Comparison of ENCODE assay signal across 1 cellular context in the genomic region with DNA sequence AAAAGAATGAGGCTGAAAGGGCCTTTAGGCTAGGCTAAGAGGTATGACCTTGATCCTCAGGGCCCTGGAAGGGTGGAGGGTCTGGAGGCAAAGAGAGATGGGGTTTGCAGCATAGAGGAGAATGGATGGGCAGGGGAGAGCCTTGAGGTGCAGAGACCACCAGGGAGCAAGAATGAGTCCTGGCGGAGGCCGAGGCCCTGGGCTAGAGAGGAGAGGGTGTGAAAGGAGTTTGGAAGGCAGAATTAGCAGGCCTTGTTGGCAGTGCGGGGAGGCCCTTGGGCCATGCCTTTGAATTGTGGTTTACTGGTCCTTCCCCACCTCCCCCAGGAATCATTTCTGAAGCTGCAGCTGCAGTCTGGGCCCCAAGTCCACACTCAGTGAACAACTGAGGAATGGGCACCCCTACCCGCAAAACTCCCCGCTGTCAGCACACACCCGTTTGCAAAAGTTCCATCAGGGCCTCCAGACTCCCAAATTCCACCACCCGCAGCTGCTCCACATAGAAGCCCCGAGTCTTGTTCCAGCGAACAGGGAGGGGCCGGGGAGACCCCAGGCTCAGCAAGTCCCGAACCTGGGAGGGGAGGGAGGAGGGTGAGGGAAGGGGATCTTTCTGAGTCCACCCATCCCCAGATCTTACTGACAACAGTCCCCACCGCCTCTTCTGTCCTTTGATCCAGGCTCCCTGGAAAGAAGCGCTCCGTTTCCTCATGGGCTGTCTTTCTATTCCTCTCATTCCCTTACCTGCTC.
TF ChIP-seq lines count a peak whose summit lies in the region.

No MANE protein-coding gene starts in this region.

TF ChIP-seq in HCT116, 20 proteins besides CTCF, POLR2A, EP300 and RAD21:
- TF ChIP-seq, protein P1, sequence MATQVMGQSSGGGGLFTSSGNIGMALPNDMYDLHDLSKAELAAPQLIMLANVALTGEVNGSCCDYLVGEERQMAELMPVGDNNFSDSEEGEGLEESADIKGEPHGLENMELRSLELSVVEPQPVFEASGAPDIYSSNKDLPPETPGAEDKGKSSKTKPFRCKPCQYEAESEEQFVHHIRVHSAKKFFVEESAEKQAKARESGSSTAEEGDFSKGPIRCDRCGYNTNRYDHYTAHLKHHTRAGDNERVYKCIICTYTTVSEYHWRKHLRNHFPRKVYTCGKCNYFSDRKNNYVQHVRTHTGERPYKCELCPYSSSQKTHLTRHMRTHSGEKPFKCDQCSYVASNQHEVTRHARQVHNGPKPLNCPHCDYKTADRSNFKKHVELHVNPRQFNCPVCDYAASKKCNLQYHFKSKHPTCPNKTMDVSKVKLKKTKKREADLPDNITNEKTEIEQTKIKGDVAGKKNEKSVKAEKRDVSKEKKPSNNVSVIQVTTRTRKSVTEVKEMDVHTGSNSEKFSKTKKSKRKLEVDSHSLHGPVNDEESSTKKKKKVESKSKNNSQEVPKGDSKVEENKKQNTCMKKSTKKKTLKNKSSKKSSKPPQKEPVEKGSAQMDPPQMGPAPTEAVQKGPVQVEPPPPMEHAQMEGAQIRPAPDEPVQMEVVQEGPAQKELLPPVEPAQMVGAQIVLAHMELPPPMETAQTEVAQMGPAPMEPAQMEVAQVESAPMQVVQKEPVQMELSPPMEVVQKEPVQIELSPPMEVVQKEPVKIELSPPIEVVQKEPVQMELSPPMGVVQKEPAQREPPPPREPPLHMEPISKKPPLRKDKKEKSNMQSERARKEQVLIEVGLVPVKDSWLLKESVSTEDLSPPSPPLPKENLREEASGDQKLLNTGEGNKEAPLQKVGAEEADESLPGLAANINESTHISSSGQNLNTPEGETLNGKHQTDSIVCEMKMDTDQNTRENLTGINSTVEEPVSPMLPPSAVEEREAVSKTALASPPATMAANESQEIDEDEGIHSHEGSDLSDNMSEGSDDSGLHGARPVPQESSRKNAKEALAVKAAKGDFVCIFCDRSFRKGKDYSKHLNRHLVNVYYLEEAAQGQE (IDR thresholded peaks at IDR 0.05; ENCODE audit: low read depth), result no peak
- TF ChIP-seq, protein P2, sequence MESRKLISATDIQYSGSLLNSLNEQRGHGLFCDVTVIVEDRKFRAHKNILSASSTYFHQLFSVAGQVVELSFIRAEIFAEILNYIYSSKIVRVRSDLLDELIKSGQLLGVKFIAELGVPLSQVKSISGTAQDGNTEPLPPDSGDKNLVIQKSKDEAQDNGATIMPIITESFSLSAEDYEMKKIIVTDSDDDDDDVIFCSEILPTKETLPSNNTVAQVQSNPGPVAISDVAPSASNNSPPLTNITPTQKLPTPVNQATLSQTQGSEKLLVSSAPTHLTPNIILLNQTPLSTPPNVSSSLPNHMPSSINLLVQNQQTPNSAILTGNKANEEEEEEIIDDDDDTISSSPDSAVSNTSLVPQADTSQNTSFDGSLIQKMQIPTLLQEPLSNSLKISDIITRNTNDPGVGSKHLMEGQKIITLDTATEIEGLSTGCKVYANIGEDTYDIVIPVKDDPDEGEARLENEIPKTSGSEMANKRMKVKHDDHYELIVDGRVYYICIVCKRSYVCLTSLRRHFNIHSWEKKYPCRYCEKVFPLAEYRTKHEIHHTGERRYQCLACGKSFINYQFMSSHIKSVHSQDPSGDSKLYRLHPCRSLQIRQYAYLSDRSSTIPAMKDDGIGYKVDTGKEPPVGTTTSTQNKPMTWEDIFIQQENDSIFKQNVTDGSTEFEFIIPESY (IDR thresholded peaks at IDR 0.05; ENCODE audit: extremely low read depth, insufficient replicate concordance, low read length), result no peak
- TF ChIP-seq YY1 (IDR thresholded peaks at IDR 0.05; ENCODE audit: extremely low read depth, insufficient replicate concordance, low read depth, low read length), result no peak
- no peak for TF ChIP-seq POLR2AphosphoS5 (IDR thresholded peaks at IDR 0.05; ENCODE audit: low read depth, low read length)
